Comparison of ENCODE assay signal across 17 cellular contexts in genomic region chr10:67575530-67575929, GRCh38.
DNase-seq lines count a peak whose midpoint lies in the region; ATAC-seq and TF ChIP-seq lines count a peak whose summit lies in the region.
"Had no signal": no experiment of that assay in that cellular context is flagged by ENCODE, and none has a peak within 500 bp of the region (broad histone marks: within the 10 kb centered on the region; RNA-seq: fewer than 3 reads in every experiment).

No MANE protein-coding gene starts in this region.

- peaks cover 11% of the 10 kb centered on the region for H3K27me3 Mint-ChIP-seq in nephron progenitor cell (ENCODE audit: low read depth, poor library complexity)
- no peaks in the 10 kb centered on the region for H3K27me3 Mint-ChIP-seq in activated CD4-positive, alpha-beta T cell treated with anti-CD3 and anti-CD28 coated beads for 36 hours
- H3K27me3 Mint-ChIP-seq: CD4-positive, alpha-beta memory T cell had no signal

- H3K4me3 ChIP-seq in heart right ventricle (no peak overlapping the region), dorsolateral prefrontal cortex (no peak overlapping the region)
- H3K4me3 ChIP-seq: BLaER1 had no signal

- peaks cover 0 to 5% (median 0%) of the 10 kb centered on the region in 9 donors for H3K4me1 ChIP-seq in heart right ventricle
- H3K4me1 ChIP-seq: BLaER1 had no signal

- H3K27ac Mint-ChIP-seq in nephron progenitor cell = peak overlapping the region; percentile 15
- no peak overlapping the region for H3K27ac Mint-ChIP-seq in activated CD4-positive, alpha-beta T cell treated with anti-CD3 and anti-CD28 coated beads for 36 hours
- H3K27ac Mint-ChIP-seq: CD14-positive monocyte, H9 had no signal

- H3K4me3 Mint-ChIP-seq in nephron progenitor cell = no peak overlapping the region
- H3K4me3 Mint-ChIP-seq in activated CD4-positive, alpha-beta T cell treated with anti-CD3 and anti-CD28 coated beads for 36 hours = no peak overlapping the region
- H3K4me3 Mint-ChIP-seq: CD14-positive monocyte; CD4-positive, alpha-beta memory T cell; H9 had no signal

- peak overlapping the region in 6 of 10 donors; percentile 30 to 55 (median 48) for H3K27ac ChIP-seq in heart right ventricle
- no peak overlapping the region for H3K27ac ChIP-seq in dorsolateral prefrontal cortex
- H3K27ac ChIP-seq: BLaER1 had no signal

- H3K9me3 Mint-ChIP-seq in nephron progenitor cell = peaks cover 6% of the 10 kb centered on the region
- no peaks in the 10 kb centered on the region for H3K9me3 Mint-ChIP-seq in activated CD4-positive, alpha-beta T cell treated with anti-CD3 and anti-CD28 coated beads for 36 hours (ENCODE audit: low read depth)
- H3K9me3 Mint-ChIP-seq: CD14-positive monocyte, H9 had no signal

- H3K27me3 ChIP-seq in heart right ventricle = no peaks in the 10 kb centered on the region
- no peaks in the 10 kb centered on the region for H3K27me3 ChIP-seq in dorsolateral prefrontal cortex
- H3K27me3 ChIP-seq: BLaER1 had no signal

- DNase-seq in Right ventricle myocardium superior (no peak), cardiac septum (ENCODE audit: low spot score) (no peak), heart right ventricle (no peak), nephron progenitor cell (no peak), GM19240 (ENCODE audit: insufficient read length, low spot score) (no peak), dorsolateral prefrontal cortex (no peak)
- no peak for DNase-seq in activated CD4-positive, alpha-beta T cell treated with anti-CD3 and anti-CD28 coated beads for 36 hours
- DNase-seq: 8988T; CD4-positive, alpha-beta memory T cell; DMS153; DMS79; GDM1; H9 had no signal

- POLR2A ChIA-PET in activated CD4-positive, alpha-beta T cell treated with anti-CD3 and anti-CD28 coated beads for 36 hours (lab: Charles Lee) = no interaction called here

- TF ChIP-seq CTCF in heart right ventricle (IDR thresholded peaks at IDR 0.05) = no peak
- no peak for TF ChIP-seq CTCF in nephron progenitor cell (IDR thresholded peaks at IDR 0.05)
- no peak for TF ChIP-seq CTCF in dorsolateral prefrontal cortex (IDR thresholded peaks at IDR 0.05 in 54 of 56, conservative IDR thresholded peaks at IDR 0.05 in 2 of 56; ENCODE audit: low read depth in 1 of 56, partially characterized antibody in 56 of 56)

- CTCF ChIA-PET in activated CD4-positive, alpha-beta T cell treated with anti-CD3 and anti-CD28 coated beads for 36 hours (lab: Charles Lee) = interaction anchor here (1.1 kb wide), 1 partner anchor 204 kb away, joined by 3 read pairs; no protein-coding TSS in a partner anchor

- no peaks in the 10 kb centered on the region for H3K36me3 Mint-ChIP-seq in nephron progenitor cell (ENCODE audit: low read depth)
- no peaks in the 10 kb centered on the region for H3K36me3 Mint-ChIP-seq in activated CD4-positive, alpha-beta T cell treated with anti-CD3 and anti-CD28 coated beads for 36 hours (ENCODE audit: low read depth)
- H3K36me3 Mint-ChIP-seq: CD14-positive monocyte; CD4-positive, alpha-beta memory T cell had no signal

- intact Hi-C loops in Right ventricle myocardium superior (cut with DNase I) (no loop called here), cardiac septum (cut with DNase I) (no loop called here), heart right ventricle (cut with DNase I) (no loop called here), dorsolateral prefrontal cortex (cut with DNase I) (no loop called here)
- intact Hi-C loops in activated CD4-positive, alpha-beta T cell treated with anti-CD3 and anti-CD28 coated beads for 36 hours (cut with DNase I, micrococcal nuclease) = no loop called here

- H3K4me1 Mint-ChIP-seq in nephron progenitor cell = no peaks in the 10 kb centered on the region
- H3K4me1 Mint-ChIP-seq in activated CD4-positive, alpha-beta T cell treated with anti-CD3 and anti-CD28 coated beads for 36 hours = no peaks in the 10 kb centered on the region
- H3K4me1 Mint-ChIP-seq: CD14-positive monocyte; CD4-positive, alpha-beta memory T cell; H9 had no signal

- peak; percentile 85 for ATAC-seq in Right ventricle myocardium superior (ENCODE audit: poor library complexity)
- ATAC-seq in heart right ventricle = peak in 7 of 8 donors; percentile 38 to 82 (median 64)
- no peak for ATAC-seq in activated CD4-positive, alpha-beta T cell treated with anti-CD3 and anti-CD28 coated beads for 36 hours
- ATAC-seq in HG03108 (IDR thresholded peaks at IDR 0.05; ENCODE audit: unreplicated experiment) = no peak
- ATAC-seq: HepG2 had no signal

- H3K36me3 ChIP-seq in heart right ventricle = no peaks in the 10 kb centered on the region
- H3K36me3 ChIP-seq: BLaER1 had no signal

- 15 to 18% methylated on average over 1 of the region's 1 CpG for WGBS in heart right ventricle, 2 donors

- peaks cover 0 to 6% (median 0%) of the 10 kb centered on the region in 11 donors for H3K9me3 ChIP-seq in heart right ventricle

Comparison
In these comparisons a context has a peak if more than half of its experiments do, and no peak if none do; other contexts are left out.
1. ATAC-seq: peak in Right ventricle myocardium superior (single experiment) and heart right ventricle (7 of 8); none in activated CD4-positive, alpha-beta T cell treated with anti-CD3 and anti-CD28 coated beads for 36 hours (single experiment) and HG03108 (single experiment).
2. H3K27ac ChIP-seq: peak in heart right ventricle (6 of 10); none in dorsolateral prefrontal cortex (0 of 59).